Comparison of ENCODE assay signal across 1 cellular context in the genomic region with DNA sequence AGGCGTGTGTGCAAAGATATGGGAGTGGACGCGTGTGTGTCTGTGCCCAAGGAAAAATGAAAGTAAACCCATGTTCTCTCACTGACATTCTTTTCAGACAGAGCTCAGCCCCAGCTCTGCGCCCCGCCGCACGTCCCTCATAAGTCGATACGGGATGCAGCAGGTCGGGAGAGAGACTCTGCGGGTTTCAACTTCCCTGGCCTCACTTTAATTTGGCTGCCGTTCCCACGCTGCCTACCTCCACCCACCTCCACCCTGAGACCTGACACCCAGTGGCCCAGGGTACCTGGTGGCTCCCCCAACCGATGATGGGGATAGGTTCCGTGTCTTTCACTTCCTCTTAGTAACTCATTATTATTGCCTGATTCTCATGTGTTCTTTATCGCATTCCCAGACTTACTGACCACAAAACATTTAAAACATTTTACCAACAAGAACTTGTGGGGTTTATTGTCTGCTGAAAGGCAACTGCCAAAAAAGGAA.
TF ChIP-seq lines count a peak whose summit lies in the region.

No MANE protein-coding gene starts in this region.

TF ChIP-seq in H1, 55 proteins besides CTCF, POLR2A, EP300 and RAD21 (continued from another document):
- TF ChIP-seq TAF7 (optimal IDR thresholded peaks at IDR 0.05; ENCODE audit: borderline replicate concordance, low read depth, low read length) (no peak), NRF1 (IDR thresholded peaks at IDR 0.05; ENCODE audit: low read depth, low read length) (no peak), SIRT6 (IDR thresholded peaks at IDR 0.05; ENCODE audit: low read length) (no peak), MAFK (IDR thresholded peaks at IDR 0.05; ENCODE audit: low read depth, low read length) (no peak), SUZ12 (IDR thresholded peaks at IDR 0.05; ENCODE audit: low read length) (no peak), CHD1 (IDR thresholded peaks at IDR 0.05; ENCODE audit: low read depth, low read length) (no peak), TEAD4 (IDR thresholded peaks at IDR 0.05; ENCODE audit: low read depth, low read length) (no peak)
